ENCODE assay signal across 16 cellular contexts in genomic region chr9:75910716-75911115, GRCh38. TPM values are rescaled to one million over a fixed set of nuclear protein-coding genes. Genes with fewer than 3 reads are reported as not detected.
DNase-seq lines count a peak whose midpoint lies in the region; ATAC-seq and TF ChIP-seq lines count a peak whose summit lies in the region.
"Had no signal": no experiment of that assay in that cellular context is flagged by ENCODE, and none has a peak within 500 bp of the region (broad histone marks: within the 10 kb centered on the region; RNA-seq: fewer than 3 reads in every experiment).

No MANE protein-coding gene starts in this region.

- ATAC-seq in T-cell (replicated peaks in 1 of 4), result no peak
- ATAC-seq: GM12878 had no signal

- H3K27ac ChIP-seq in hepatocyte, result peak overlapping the region; percentile 42
- H3K27ac ChIP-seq: C4-2B, GM23248, HL-60 had no signal

- intact Hi-C loops in Calu3 (cut with micrococcal nuclease; ENCODE audit: unreplicated experiment), result no loop called here

- H3K4me3 Mint-ChIP-seq in Calu3 (ENCODE audit: low read depth, unreplicated experiment) (peak overlapping the region; percentile 41), brain (peak overlapping the region in 2 of 5 experiments; percentile 18 to 63), T-cell (no peak overlapping the region)
- H3K4me3 Mint-ChIP-seq: CD4-positive, alpha-beta T cell had no signal

- peak overlapping the region; percentile 91 for H3K27ac Mint-ChIP-seq in Calu3 (ENCODE audit: unreplicated experiment)
- H3K27ac Mint-ChIP-seq in brain, result peak overlapping the region in 3 of 5 experiments; percentile 15 to 81 (median 57)
- H3K27ac Mint-ChIP-seq in T-cell, result no peak overlapping the region
- H3K27ac Mint-ChIP-seq: CD4-positive, alpha-beta T cell had no signal

- H3K27me3 Mint-ChIP-seq in Calu3 (ENCODE audit: unreplicated experiment) (no peaks in the 10 kb centered on the region), brain (no peaks in the 10 kb centered on the region), T-cell (no peaks in the 10 kb centered on the region)
- H3K27me3 Mint-ChIP-seq: CD4-positive, alpha-beta T cell had no signal

- no peak for DNase-seq in Calu3
- DNase-seq in hepatocyte (ENCODE audit: low spot score), result no peak
- no peak for DNase-seq in effector CD8-positive, alpha-beta T cell (lab: John Stamatoyannopoulos, UW)
- DNase-seq in T-cell, result no peak
- DNase-seq in germinal center (ENCODE audit: low spot score), result no peak
- DNase-seq: Caco-2; CD4-positive, alpha-beta T cell; DMS153; DMS79; GDM1; GM23248; HCEC 1CT had no signal

- whole genome bisulfite sequencing in hepatocyte (ENCODE audit: low lambda C conversion rate, missing lambda C conversion rate), result 86% methylated on average over 4 of the region's 4 CpGs

- H3K9me2 ChIP-seq in hepatocyte (replicated peaks; ENCODE audit: insufficient read depth), result no peaks in the 10 kb centered on the region

- H4K20me1 ChIP-seq in hepatocyte (ENCODE audit: insufficient read depth, poor library complexity, severe bottlenecking), result peaks cover 1% of the 10 kb centered on the region

- H3K36me3 Mint-ChIP-seq in Calu3 (ENCODE audit: insufficient read depth, unreplicated experiment) (peaks cover 14% of the 10 kb centered on the region), brain (no peaks in the 10 kb centered on the region), T-cell (no peaks in the 10 kb centered on the region)

- POLR2A ChIA-PET in T-cell (lab: Charles Lee), result interaction anchor here in 1 of 2 donors (0.6 kb wide), 1 partner anchor 13 kb away, joined by 4 read pairs; no protein-coding TSS in a partner anchor

- peaks cover 19% of the 10 kb centered on the region for H3K4me1 ChIP-seq in hepatocyte (ENCODE audit: insufficient read depth)

- peaks cover 84% of the 10 kb centered on the region for H3K79me2 ChIP-seq in hepatocyte

- H2AFZ ChIP-seq in hepatocyte, result no peak overlapping the region
- H2AFZ ChIP-seq: GM23248 had no signal

- no peak for TF ChIP-seq CTCF in Calu3 (IDR thresholded peaks at IDR 0.05; ENCODE audit: unreplicated experiment)
- no peak for TF ChIP-seq CTCF in brain (conservative IDR thresholded peaks at IDR 0.05)
- TF ChIP-seq CTCF in hepatocyte (IDR thresholded peaks at IDR 0.05; ENCODE audit: poor library complexity), result no peak

- no peaks in the 10 kb centered on the region for H3K27me3 ChIP-seq in hepatocyte

- H3K9me3 Mint-ChIP-seq in Calu3 (ENCODE audit: low read depth, unreplicated experiment) (no peaks in the 10 kb centered on the region), brain (no peaks in the 10 kb centered on the region), T-cell (no peaks in the 10 kb centered on the region)
- H3K9me3 Mint-ChIP-seq: CD4-positive, alpha-beta T cell had no signal

- no TSS peak for BruUV-seq in Calu3 (replicated peaks; lab: Mats Ljungman, UMichigan)

- H3K9me3 ChIP-seq in hepatocyte (ENCODE audit: low read depth), result no peaks in the 10 kb centered on the region
- H3K9me3 ChIP-seq: Caco-2 had no signal

- no peak overlapping the region for H3K4me3 ChIP-seq in hepatocyte
- H3K4me3 ChIP-seq: GM12878, GM23248 had no signal

- H3K4me1 Mint-ChIP-seq in Calu3 (ENCODE audit: low read depth, unreplicated experiment), result peaks cover 86% of the 10 kb centered on the region
- H3K4me1 Mint-ChIP-seq in brain, result peaks cover 14% of the 10 kb centered on the region
- H3K4me1 Mint-ChIP-seq in T-cell, result peaks cover 55 to 77% (median 69%) of the 10 kb centered on the region in 3 donors

- CTCF ChIA-PET in Calu3 (lab: Charles Lee) (interaction anchor here (0.7 kb wide), 1 partner anchor 20 kb away, joined by 3 read pairs; the partner anchor contains the start of gene PCSK5), T-cell (lab: Charles Lee) (interaction anchor here in 1 of 2 donors (0.7 kb wide), 1 partner anchor 10 kb away, joined by 4 read pairs; no protein-coding TSS in a partner anchor)

- no peak overlapping the region for H3K4me2 ChIP-seq in hepatocyte

- H3K36me3 ChIP-seq in hepatocyte (replicated peaks; ENCODE audit: insufficient read depth, low read depth), result no peaks in the 10 kb centered on the region

RNA-seq across cellular contexts. Expression of gene PCSK5, which starts 20.2 kb away (rescaled TPM):
- total RNA-seq in Calu3 (2022) (38.4 and 46.6 TPM in 2 replicates), hepatocyte (67.5 and 71.7 TPM in 2 replicates), T-cell (10 to 100 TPM in 4 of 5 donors, 1 to 10 TPM in 1; 9.1 to 24.1 (median 12.7) TPM)
- polyA plus RNA-seq in brain (ENCODE audit: insufficient read depth, low read depth, low replicate concordance) (0.31 TPM), hepatocyte (59.1 and 61.0 TPM in 2 replicates)

Comparison
In these comparisons a context has a peak if more than half of its experiments do, and no peak if none do; other contexts are left out.
1. H3K27ac Mint-ChIP-seq: peak in Calu3 (single experiment) and brain (3 of 5); none in T-cell (0 of 2).